In the genomic region with DNA sequence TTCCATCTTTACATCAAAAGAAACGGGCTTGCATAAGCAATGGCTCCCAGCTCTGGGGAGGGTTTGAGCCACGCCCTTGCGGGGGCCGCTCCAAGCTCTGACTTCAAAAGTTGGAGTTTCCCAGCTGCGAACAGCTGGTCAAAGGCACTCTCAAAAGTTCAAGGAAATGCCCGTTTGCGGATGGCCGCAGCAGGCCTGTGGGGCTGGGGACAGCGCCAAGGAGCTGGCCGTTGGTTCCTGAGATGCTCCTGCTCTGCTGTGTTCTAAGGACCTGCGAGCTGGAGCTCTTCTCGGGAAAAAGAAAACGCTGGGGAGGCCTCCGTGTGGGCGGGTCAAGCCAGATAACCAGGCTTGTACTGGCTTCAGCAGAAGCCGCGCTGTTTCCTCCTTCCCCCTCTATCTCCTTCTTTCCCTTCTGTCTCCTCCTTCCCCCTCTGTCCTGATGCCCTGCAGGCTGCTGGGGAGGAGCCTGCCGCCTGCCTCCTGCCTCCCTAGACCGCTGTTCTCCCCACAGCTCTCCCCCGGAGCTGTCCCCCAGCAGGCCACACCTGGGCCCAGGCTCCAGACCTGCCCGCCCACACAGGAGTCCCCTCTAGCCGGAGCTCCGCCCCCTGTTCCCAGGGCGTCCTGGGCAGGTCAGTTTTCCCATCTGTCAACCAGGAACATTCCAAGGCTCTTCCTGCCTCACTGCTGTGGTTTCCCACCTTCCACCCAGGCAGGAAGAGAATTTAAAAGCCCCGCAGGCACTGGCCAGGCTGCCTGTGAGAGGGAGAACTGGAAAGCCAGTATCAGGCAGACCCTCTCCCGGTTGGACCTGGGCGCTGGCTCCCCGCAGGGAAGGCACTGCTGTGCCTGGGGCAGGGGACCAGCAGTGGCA, we compare ENCODE assay signal across 9 cellular contexts. TPM values are rescaled to one million over a fixed set of nuclear protein-coding genes. Genes with fewer than 3 reads are reported as not detected.
DNase-seq lines count a peak whose midpoint lies in the region; ATAC-seq and TF ChIP-seq lines count a peak whose summit lies in the region.
"Had no signal": no experiment of that assay in that cellular context is flagged by ENCODE, and none has a peak within 500 bp of the region (broad histone marks: within the 10 kb centered on the region; RNA-seq: fewer than 3 reads in every experiment).

No MANE protein-coding gene starts in this region.

- intact Hi-C loops in breast epithelium (cut with DNase I; ENCODE audit: low total_unique reads) = no loop called here
- intact Hi-C loops in thyroid gland (cut with DNase I) = no loop called here

- no peak for TF ChIP-seq CTCF in breast epithelium (IDR thresholded peaks at IDR 0.05)
- no peak for TF ChIP-seq CTCF in kidney epithelial cell (IDR thresholded peaks at IDR 0.05; ENCODE audit: insufficient read depth, low read length, poor library complexity, severe bottlenecking)
- no peak for TF ChIP-seq CTCF in thyroid gland (IDR thresholded peaks at IDR 0.05)

- H3K9ac ChIP-seq in ES-I3 (ENCODE audit: low read depth, low read length) = peak overlapping the region; percentile 49

- no peaks in the 10 kb centered on the region for H3K27me3 ChIP-seq in breast epithelium
- no peaks in the 10 kb centered on the region for H3K27me3 ChIP-seq in kidney epithelial cell (ENCODE audit: control insufficient read depth, insufficient read depth, low read length)
- no peaks in the 10 kb centered on the region for H3K27me3 ChIP-seq in thyroid gland
- H3K27me3 ChIP-seq: neutrophil had no signal

- 0 out of 2 replicates have a peak, but pooled peaks cover 5% of the 10 kb centered on the region for H3K36me3 ChIP-seq in ES-I3 (ENCODE audit: insufficient read depth, low read length)
- H3K36me3 ChIP-seq in breast epithelium = no peaks in the 10 kb centered on the region
- H3K36me3 ChIP-seq in kidney epithelial cell (ENCODE audit: control insufficient read depth, insufficient read depth, low read length) = no peaks in the 10 kb centered on the region
- peaks cover 9 to 19% of the 10 kb centered on the region in 2 donors for H3K36me3 ChIP-seq in thyroid gland
- H3K36me3 ChIP-seq: neutrophil had no signal

- no peak for ATAC-seq in GM19452 (IDR thresholded peaks at IDR 0.05; ENCODE audit: unreplicated experiment)

- H3K9me3 ChIP-seq in ES-I3 (ENCODE audit: control insufficient read depth, insufficient read depth, low read length) (no peaks in the 10 kb centered on the region), breast epithelium (no peaks in the 10 kb centered on the region), thyroid gland (no peaks in the 10 kb centered on the region)
- H3K9me3 ChIP-seq: neutrophil had no signal

- DNase-seq in NCI-H2171 (lab: John Stamatoyannopoulos, UW) = peak; percentile 18
- peak in 1 of 2 donors; percentile 60 for DNase-seq in breast epithelium (ENCODE audit: low spot score in 2 of 2)
- no peak for DNase-seq in kidney epithelial cell (ENCODE audit: low read depth)
- DNase-seq in thyroid gland = peak; percentile 62 to 67
- no peak for DNase-seq in T-helper 9 cell
- DNase-seq in midbrain (lab: John Stamatoyannopoulos, UW) = no peak

- no peak for TF ChIP-seq POLR2A in breast epithelium (IDR thresholded peaks at IDR 0.05)
- no peak for TF ChIP-seq POLR2A in thyroid gland (IDR thresholded peaks at IDR 0.05)

- H3K4me1 ChIP-seq in ES-I3 (ENCODE audit: insufficient read depth, low read length) (peaks cover 11% of the 10 kb centered on the region; the same call in 1 of the 2 replicates), breast epithelium (no peaks in the 10 kb centered on the region), thyroid gland (peaks cover 5 to 37% of the 10 kb centered on the region in 2 donors)

- H3K27ac ChIP-seq in breast epithelium (peak overlapping the region; percentile 75 to 77), thyroid gland (peak overlapping the region in 1 of 3 donors; percentile 45)
- H3K27ac ChIP-seq: neutrophil had no signal

- 20 to 27% methylated on average over 27 to 28 of the region's 28 CpGs for WGBS in thyroid gland, 2 donors

- H3K4me3 ChIP-seq in breast epithelium (peak overlapping the region; percentile 7 to 55 (median 38)), kidney epithelial cell (ENCODE audit: low read depth, low read length) (peak overlapping the region; percentile 4), thyroid gland (replicated peaks in 1 of 3) (no peak overlapping the region)

RNA-seq across cellular contexts. Expression of a gene that starts 14.1 kb away (rescaled TPM):
- total RNA-seq in breast epithelium (10 to 100 TPM; 22.0 to 27.5 (median 22.2) TPM), kidney epithelial cell (15.4 and 17.9 TPM in 2 replicates), thyroid gland (10 to 100 TPM; 11.2 to 44.2 (median 23.7) TPM)

RNA-seq across cellular contexts. Expression of a gene that starts 22.7 kb away (rescaled TPM):
- total RNA-seq in breast epithelium = 1 to 10 TPM; 1.3 to 2.4 (median 1.6) TPM
- total RNA-seq in kidney epithelial cell = 9.8 and 12.2 TPM in 2 replicates
- 10 to 100 TPM in 1 of 4 donors, 1 to 10 TPM in 2, under 1 TPM in 1; 0.59 to 47.2 (median 2.7) TPM for total RNA-seq in thyroid gland

Comparison
In these comparisons a context has a peak if more than half of its experiments do, and no peak if none do; other contexts are left out.
1. DNase-seq: peak in NCI-H2171 (single experiment) and thyroid gland (2 of 2); none in kidney epithelial cell (single experiment), T-helper 9 cell (single experiment) and midbrain (single experiment).
2. H3K4me3 ChIP-seq: peak in breast epithelium (3 of 3) and kidney epithelial cell (single experiment); none in thyroid gland (0 of 3).